Comparison of ENCODE assay signal across 1 cellular context in genomic region chr12:132264086-132265010, GRCh38.
TF ChIP-seq lines count a peak whose summit lies in the region.

No MANE protein-coding gene starts in this region.

TF ChIP-seq in GM23338, 12 proteins besides CTCF, POLR2A, EP300 and RAD21 (continued from another document):
- no peak for TF ChIP-seq ZNF462 (CRISPR knock-in tag; IDR thresholded peaks at IDR 0.05)
